ENCODE assay signal across 16 cellular contexts in the genomic region with DNA sequence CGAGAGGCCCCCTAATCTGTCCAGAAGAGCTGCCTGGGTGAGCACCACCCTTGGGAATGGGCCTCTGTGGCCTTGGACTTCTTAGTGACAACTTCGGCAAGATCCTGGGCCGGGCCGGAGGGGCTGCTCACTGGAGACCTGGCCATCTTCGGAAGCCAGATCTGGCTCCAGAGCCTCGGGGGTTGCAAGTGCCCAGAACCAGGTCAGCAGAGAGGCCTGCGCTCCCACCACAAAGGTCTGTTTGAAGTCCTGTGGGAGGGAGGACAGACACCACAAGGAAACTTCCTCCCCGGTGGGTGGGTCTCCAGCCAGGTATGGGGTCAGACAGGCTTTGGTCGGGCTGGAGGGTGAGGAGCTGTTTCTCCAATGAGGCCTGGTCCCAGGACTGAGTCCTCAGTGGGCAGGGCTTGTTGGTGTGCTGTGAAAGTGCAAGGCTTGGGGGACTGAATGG.
DNase-seq lines count a peak whose midpoint lies in the region; ATAC-seq and TF ChIP-seq lines count a peak whose summit lies in the region.
"Had no signal": no experiment of that assay in that cellular context is flagged by ENCODE, and none has a peak within 500 bp of the region (broad histone marks: within the 10 kb centered on the region; RNA-seq: fewer than 3 reads in every experiment).

No MANE protein-coding gene starts in this region.

- H3K4me2 ChIP-seq in GM23338 = peak overlapping the region; percentile 99
- H3K4me2 ChIP-seq in mesenchymal stem cell (ENCODE audit: low read length, poor library complexity, severe bottlenecking) = no peak overlapping the region
- H3K4me2 ChIP-seq: SK-N-SH had no signal

- WGBS in mesenchymal stem cell = 95% methylated on average over 9 of the region's 9 CpGs

- no peak overlapping the region for H3K18ac ChIP-seq in mesenchymal stem cell (ENCODE audit: low read depth in 1 of 2, low read length in 2 of 2)

- H3K9me3 ChIP-seq in mesenchymal stem cell (ENCODE audit: control insufficient read depth, low read length) (no peaks in the 10 kb centered on the region), stomach smooth muscle (ENCODE audit: control insufficient read depth in 2 of 2, low read length in 2 of 2) (no peaks in the 10 kb centered on the region)
- H3K9me3 ChIP-seq: SK-N-SH had no signal

- peaks cover 24% of the 10 kb centered on the region for H3K27me3 Mint-ChIP-seq in GM23338 (ENCODE audit: insufficient read depth, low read depth, poor library complexity)

- no peak overlapping the region for H3K4ac ChIP-seq in mesenchymal stem cell (ENCODE audit: low read depth in 1 of 2, low read length in 2 of 2)

- peaks cover 21% of the 10 kb centered on the region for H4K20me1 ChIP-seq in GM23338 (replicated peaks; ENCODE audit: insufficient read depth)

- H3K14ac ChIP-seq in mesenchymal stem cell (ENCODE audit: low read length in 2 of 2) = no peak overlapping the region

- H3K4me3 Mint-ChIP-seq in GM23338 = peak overlapping the region; percentile 78; the same call in 2 of the 3 replicates
- H3K4me3 Mint-ChIP-seq: activated CD8-positive, alpha-beta memory T cell treated with anti-CD3 and anti-CD28 coated beads, Interleukin-2, amount 10 ng/mL, durations not matched to agents 7 days and 5 days; activated naive CD4-positive, alpha-beta T cell treated with anti-CD3 and anti-CD28 coated beads, Interleukin-2, amount 50 U/mL, for 24 hours had no signal

- H3K79me1 ChIP-seq in mesenchymal stem cell (replicated peaks; ENCODE audit: low read length, poor library complexity, severe bottlenecking) = peaks cover 44% of the 10 kb centered on the region

- no peaks in the 10 kb centered on the region for H3K36me3 Mint-ChIP-seq in GM23338 (ENCODE audit: low read depth)
- H3K36me3 Mint-ChIP-seq: activated CD8-positive, alpha-beta memory T cell treated with anti-CD3 and anti-CD28 coated beads, Interleukin-2, amount 10 ng/mL, durations not matched to agents 7 days and 5 days; activated naive CD4-positive, alpha-beta T cell treated with anti-CD3 and anti-CD28 coated beads, Interleukin-2, amount 50 U/mL, for 24 hours had no signal

- ATAC-seq in GM23338 = no peak
- ATAC-seq: activated CD8-positive, alpha-beta memory T cell treated with anti-CD3 and anti-CD28 coated beads, Interleukin-2, amount 10 ng/mL, durations not matched to agents 7 days and 5 days had no signal

- H3K4me1 Mint-ChIP-seq in GM23338 = peaks cover 78% of the 10 kb centered on the region

- H3K27ac ChIP-seq in GM23338 (ENCODE audit: low read depth) (no peak overlapping the region), VCaP (peak overlapping the region; percentile 41), mesenchymal stem cell (ENCODE audit: low read length, poor library complexity, severe bottlenecking) (no peak overlapping the region), stomach smooth muscle (ENCODE audit: low read length) (peak overlapping the region; percentile 18)

- H3K27me3 ChIP-seq in GM23338 (ENCODE audit: insufficient read depth) = 0 out of 2 replicates have a peak, but pooled peaks cover 8% of the 10 kb centered on the region
- H3K27me3 ChIP-seq in mesenchymal stem cell (ENCODE audit: control insufficient read depth in 1 of 2, insufficient read depth in 1 of 2, low read length in 2 of 2) = no peaks in the 10 kb centered on the region
- no peaks in the 10 kb centered on the region for H3K27me3 ChIP-seq in stomach smooth muscle (ENCODE audit: control insufficient read depth in 1 of 2, insufficient read depth in 2 of 2, low read length in 2 of 2)

- DNase-seq in GM23338 (ENCODE audit: low spot score) = no peak
- DNase-seq in mesenchymal stem cell = no peak
- DNase-seq in HPDE6-E6E7 (ENCODE audit: extremely low spot score) = no peak
- DNase-seq in inferior parietal cortex (ENCODE audit: extremely low spot score) = no peak
- DNase-seq in NCI-H2107 treated with DMSO at 0.1 percent for 48 hours (lab: John Stamatoyannopoulos, UW; ENCODE audit: unreplicated experiment) = no peak
- no peak for DNase-seq in NCI-H82 (lab: John Stamatoyannopoulos, UW)
- DNase-seq: activated CD8-positive, alpha-beta memory T cell treated with anti-CD3 and anti-CD28 coated beads, Interleukin-2, amount 10 ng/mL, durations not matched to agents 7 days and 5 days; central memory CD4-positive, alpha-beta T cell; hypothalamus; Karpas-422; NCI-H1694 treated with DMSO at 0.1 percent for 48 hours had no signal

- no peak overlapping the region for H2AFZ ChIP-seq in GM23338
- no peak overlapping the region for H2AFZ ChIP-seq in mesenchymal stem cell (ENCODE audit: low read depth, low read length)

- TF ChIP-seq CTCF in GM23338 (conservative IDR thresholded peaks at IDR 0.05; ENCODE audit: low read depth in 2 of 2) (no peak), VCaP (conservative IDR thresholded peaks at IDR 0.05) (no peak)

- H3K9me3 Mint-ChIP-seq in GM23338 = no peaks in the 10 kb centered on the region
- H3K9me3 Mint-ChIP-seq: activated naive CD4-positive, alpha-beta T cell treated with anti-CD3 and anti-CD28 coated beads, Interleukin-2, amount 50 U/mL, for 24 hours had no signal

- H2BK15ac ChIP-seq in mesenchymal stem cell (ENCODE audit: low read depth, poor library complexity, severe bottlenecking) = no peak overlapping the region

- H3K9me2 ChIP-seq in GM23338 (ENCODE audit: insufficient read depth) = no peaks in the 10 kb centered on the region
- H3K9me2 ChIP-seq: SK-N-SH had no signal

- H3K27ac Mint-ChIP-seq in GM23338 = peak overlapping the region; percentile 62; the same call in 1 of the 2 replicates
- H3K27ac Mint-ChIP-seq: activated CD8-positive, alpha-beta memory T cell treated with anti-CD3 and anti-CD28 coated beads, Interleukin-2, amount 10 ng/mL, durations not matched to agents 7 days and 5 days; activated naive CD4-positive, alpha-beta T cell treated with anti-CD3 and anti-CD28 coated beads, Interleukin-2, amount 50 U/mL, for 24 hours; B cell had no signal

- no peak overlapping the region for H2BK5ac ChIP-seq in mesenchymal stem cell (ENCODE audit: low read depth, low read length, poor library complexity, severe bottlenecking)

- peaks cover 13% of the 10 kb centered on the region for H3F3A ChIP-seq in GM23338 (replicated peaks; ENCODE audit: low read depth)

- H3K36me3 ChIP-seq in GM23338 (ENCODE audit: insufficient read depth) (no peaks in the 10 kb centered on the region), mesenchymal stem cell (ENCODE audit: control insufficient read depth in 1 of 2, insufficient read depth in 2 of 2, low read depth in 1 of 2, low read length in 2 of 2) (peaks cover 0 to 7% of the 10 kb centered on the region in 2 experiments), stomach smooth muscle (ENCODE audit: control insufficient read depth in 2 of 2, insufficient read depth in 2 of 2, low read length in 2 of 2) (no peaks in the 10 kb centered on the region)

- H3K9ac ChIP-seq in mesenchymal stem cell (ENCODE audit: low read length) (no peak overlapping the region), stomach smooth muscle (ENCODE audit: low read length in 2 of 2) (peak overlapping the region in 1 of 2 donors; percentile 14)
- H3K9ac ChIP-seq: SK-N-SH had no signal

- peaks cover 47% of the 10 kb centered on the region for H3K4me1 ChIP-seq in GM23338 (ENCODE audit: insufficient read depth)
- peaks cover 42% of the 10 kb centered on the region for H3K4me1 ChIP-seq in mesenchymal stem cell (ENCODE audit: control insufficient read depth, insufficient read depth, low read depth, low read length)
- peaks cover 79% of the 10 kb centered on the region for H3K4me1 ChIP-seq in stomach smooth muscle (ENCODE audit: control insufficient read depth, insufficient read depth, low read length)

- no peak overlapping the region for H4K91ac ChIP-seq in mesenchymal stem cell (ENCODE audit: low read length)

- no peak overlapping the region for H2BK120ac ChIP-seq in mesenchymal stem cell (ENCODE audit: low read depth, low read length)

- no peak overlapping the region for H2BK12ac ChIP-seq in mesenchymal stem cell (ENCODE audit: low read length in 2 of 2)

- H3K4me3 ChIP-seq in GM23338 = no peak overlapping the region
- H3K4me3 ChIP-seq in mesenchymal stem cell (ENCODE audit: insufficient read depth in 1 of 2, low read depth in 1 of 2, low read length in 2 of 2) = no peak overlapping the region
- H3K4me3 ChIP-seq in stomach smooth muscle (ENCODE audit: low read length in 2 of 2) = no peak overlapping the region

- peaks cover 44% of the 10 kb centered on the region for H3K79me2 ChIP-seq in GM23338 (replicated peaks; ENCODE audit: insufficient read depth)

- peak overlapping the region; percentile 38 for H2AK5ac ChIP-seq in mesenchymal stem cell (ENCODE audit: low read length, severe bottlenecking)

- no peak overlapping the region for H3K23ac ChIP-seq in mesenchymal stem cell (ENCODE audit: low read length in 2 of 2)

- H4K8ac ChIP-seq in mesenchymal stem cell (ENCODE audit: low read length) = no peak overlapping the region

TF ChIP-seq in GM23338, 12 proteins besides CTCF, POLR2A, EP300 and RAD21:
- TF ChIP-seq ZNF114 (CRISPR knock-in tag; IDR thresholded peaks at IDR 0.05) = no peak
- TF ChIP-seq EZH2 (IDR thresholded peaks at IDR 0.05; ENCODE audit: low read depth, unreplicated experiment) = no peak
- no peak for TF ChIP-seq ZNF331 (CRISPR knock-in tag; IDR thresholded peaks at IDR 0.05; ENCODE audit: low read depth)

Comparison
In these comparisons a context has a peak if more than half of its experiments do, and no peak if none do; other contexts are left out.
1. H3K27ac ChIP-seq: peak in VCaP (single experiment) and stomach smooth muscle (single experiment); none in GM23338 (single experiment) and mesenchymal stem cell (single experiment).